9 cellular contexts compared by ENCODE assay signal in the genomic region with DNA sequence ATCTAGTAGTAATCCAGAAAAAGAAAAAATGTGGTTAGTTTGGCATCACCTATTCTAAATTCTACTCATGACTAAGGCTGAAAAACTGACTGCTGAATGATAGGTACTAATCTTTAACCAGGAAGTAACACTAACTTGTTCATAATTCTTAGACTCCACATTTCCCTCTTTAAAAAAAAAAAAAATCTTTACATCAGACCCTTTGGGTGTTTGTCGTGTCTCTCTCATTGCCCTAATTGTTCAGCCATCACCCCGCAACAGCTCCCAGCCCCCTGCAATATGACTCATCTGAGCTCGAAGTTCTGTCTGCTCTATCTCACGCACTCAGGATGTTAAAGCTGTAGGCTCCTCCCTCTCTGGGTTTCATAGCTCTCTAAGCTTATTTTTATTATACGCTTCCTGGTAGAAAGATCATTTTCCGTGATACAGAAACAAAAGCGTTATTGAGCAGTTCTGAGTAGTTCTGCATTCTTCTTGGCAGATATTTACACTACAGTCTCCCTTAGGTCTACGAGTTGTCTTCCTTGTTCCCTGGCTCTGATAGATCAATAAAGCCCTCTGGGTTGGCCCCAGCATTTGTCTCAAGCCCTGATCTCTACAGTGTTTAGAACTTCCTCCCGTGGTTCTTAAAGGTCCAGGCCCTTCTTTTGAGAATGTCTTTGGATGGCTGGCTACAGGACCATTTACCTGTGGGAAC.
DNase-seq lines count a peak whose midpoint lies in the region; ATAC-seq and TF ChIP-seq lines count a peak whose summit lies in the region.
"Had no signal": no experiment of that assay in that cellular context is flagged by ENCODE, and none has a peak within 500 bp of the region (broad histone marks: within the 10 kb centered on the region; RNA-seq: fewer than 3 reads in every experiment).

No MANE protein-coding gene starts in this region.

- peaks cover 4 to 6% of the 10 kb centered on the region in 2 donors for H3K9me3 Mint-ChIP-seq in activated T-cell treated with anti-CD3 and anti-CD28 coated beads, Interleukin-2, amount 50 U/mL, for 72 hours

- peak overlapping the region; percentile 60 for H3K4me3 ChIP-seq in OCI-LY3 (ENCODE audit: low read length)

- no peaks in the 10 kb centered on the region for H3K9me3 ChIP-seq in OCI-LY3 (ENCODE audit: insufficient read depth, low read length)

- in situ Hi-C loops in GM13977 (cut with MboI; ENCODE audit: low pct_unique_long_range_greater_than_20kb, low sequenced_read_pairs, unreplicated experiment): no loop called here

- H3K9ac ChIP-seq in OCI-LY3 (ENCODE audit: low read length): peak overlapping the region; percentile 22

- no peaks in the 10 kb centered on the region for H4K20me1 ChIP-seq in OCI-LY3 (ENCODE audit: insufficient read depth, low read length)

- H3K27me3 Mint-ChIP-seq in activated T-cell treated with anti-CD3 and anti-CD28 coated beads, Interleukin-2, amount 50 U/mL, for 72 hours (ENCODE audit: low read depth): peaks cover 4% of the 10 kb centered on the region

- H3K36me3 Mint-ChIP-seq in activated T-cell treated with anti-CD3 and anti-CD28 coated beads, Interleukin-2, amount 50 U/mL, for 72 hours (ENCODE audit: insufficient read depth in 2 of 2): peaks cover 7 to 8% of the 10 kb centered on the region in 2 donors
- H3K36me3 Mint-ChIP-seq: brain had no signal

- intact Hi-C loops in head of caudate nucleus (cut with DNase I): no loop called here

- peak overlapping the region; percentile 69 for H3K4me2 ChIP-seq in OCI-LY3 (ENCODE audit: low read length)

- peak overlapping the region; percentile 67 to 70 for H3K4me3 Mint-ChIP-seq in activated T-cell treated with anti-CD3 and anti-CD28 coated beads, Interleukin-2, amount 50 U/mL, for 72 hours

- peak overlapping the region; percentile 97 for H2AFZ ChIP-seq in OCI-LY3 (ENCODE audit: low read depth, low read length)

- H3K4me1 Mint-ChIP-seq in activated T-cell treated with anti-CD3 and anti-CD28 coated beads, Interleukin-2, amount 50 U/mL, for 72 hours (ENCODE audit: low read depth): peaks cover 57% of the 10 kb centered on the region

- no peaks in the 10 kb centered on the region for H3K79me2 ChIP-seq in OCI-LY3 (ENCODE audit: low read length)

- no peak for TF ChIP-seq CTCF in GM13977 (IDR thresholded peaks at IDR 0.05; ENCODE audit: extremely low read depth, insufficient read depth, missing control alignments)
- no peak for TF ChIP-seq CTCF in OCI-LY3 (IDR thresholded peaks at IDR 0.05; ENCODE audit: low read depth, low read length)

- no peaks in the 10 kb centered on the region for H3K36me3 ChIP-seq in OCI-LY3 (replicated peaks; ENCODE audit: low read depth, low read length)

- DNase-seq in GM13977 (ENCODE audit: low spot score): peak; percentile 55
- DNase-seq in activated T-cell treated with anti-CD3 and anti-CD28 coated beads, Interleukin-2, amount 50 U/mL, for 72 hours: peak; percentile 76 to 80
- DNase-seq in head of caudate nucleus: peak in 30 of 42 donors; percentile 8 to 72 (median 41)
- peak; percentile 38 to 70 for DNase-seq in stimulated activated CD4-positive, alpha-beta T cell treated with anti-CD3 and anti-CD28 coated beads, Interleukin-4, amount 100 ng/mL, for 48 hours (ENCODE audit: low read depth in 2 of 2)
- no peak for DNase-seq in NCI-H345 (lab: John Stamatoyannopoulos, UW)
- DNase-seq in NCI-H2081 treated with DMSO at 0.1 percent for 48 hours (lab: John Stamatoyannopoulos, UW): no peak

- no peak overlapping the region for H3K27ac ChIP-seq in OCI-LY3 (ENCODE audit: low read length)

- peaks cover 27% of the 10 kb centered on the region for H3K4me1 ChIP-seq in OCI-LY3 (ENCODE audit: low read length)

- H3K27ac Mint-ChIP-seq in activated T-cell treated with anti-CD3 and anti-CD28 coated beads, Interleukin-2, amount 50 U/mL, for 72 hours: peak overlapping the region; percentile 91

- peaks cover 26% of the 10 kb centered on the region for H3K27me3 ChIP-seq in OCI-LY3 (ENCODE audit: low read depth, low read length)

- ATAC-seq in HG02763 (IDR thresholded peaks at IDR 0.05; ENCODE audit: unreplicated experiment): peak; percentile 85
- peak; percentile 97 to 98 for ATAC-seq in activated T-cell treated with anti-CD3 and anti-CD28 coated beads, Interleukin-2, amount 50 U/mL, for 72 hours (replicated peaks in 1 of 2)

Comparison
In these comparisons a context has a peak if more than half of its experiments do, and no peak if none do; other contexts are left out.
1. DNase-seq: peak in GM13977 (single experiment), activated T-cell treated with anti-CD3 and anti-CD28 coated beads, Interleukin-2, amount 50 U/mL, for 72 hours (2 of 2), head of caudate nucleus (30 of 42) and stimulated activated CD4-positive, alpha-beta T cell treated with anti-CD3 and anti-CD28 coated beads, Interleukin-4, amount 100 ng/mL, for 48 hours (2 of 2); none in NCI-H345 (single experiment) and NCI-H2081 treated with DMSO at 0.1 percent for 48 hours (single experiment).